In the genomic region with DNA sequence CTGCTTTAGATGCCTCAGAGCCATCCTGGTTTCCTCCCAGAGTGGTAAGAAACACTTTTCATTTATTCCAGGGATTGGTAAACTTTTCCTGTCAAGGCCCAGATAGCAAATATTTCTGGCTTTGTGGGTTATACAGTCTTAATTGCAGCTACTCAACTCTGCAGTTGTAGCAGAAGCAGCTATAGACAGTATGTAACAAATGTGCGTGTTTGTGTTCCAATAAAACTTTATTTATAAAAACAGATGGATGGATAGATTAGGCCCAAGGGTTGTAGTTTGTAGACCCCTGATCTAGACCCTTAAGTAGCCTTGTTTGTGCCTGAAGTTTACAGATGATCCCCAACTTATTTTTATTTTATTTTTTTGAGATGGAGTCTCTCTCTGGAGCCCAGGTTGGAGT, we compare ENCODE assay signal across 1 cellular context.
TF ChIP-seq lines count a peak whose summit lies in the region.

No MANE protein-coding gene starts in this region.

TF ChIP-seq in K562, 482 proteins besides CTCF, POLR2A, EP300 and RAD21 (continued from another document):
- TF ChIP-seq, protein P1, sequence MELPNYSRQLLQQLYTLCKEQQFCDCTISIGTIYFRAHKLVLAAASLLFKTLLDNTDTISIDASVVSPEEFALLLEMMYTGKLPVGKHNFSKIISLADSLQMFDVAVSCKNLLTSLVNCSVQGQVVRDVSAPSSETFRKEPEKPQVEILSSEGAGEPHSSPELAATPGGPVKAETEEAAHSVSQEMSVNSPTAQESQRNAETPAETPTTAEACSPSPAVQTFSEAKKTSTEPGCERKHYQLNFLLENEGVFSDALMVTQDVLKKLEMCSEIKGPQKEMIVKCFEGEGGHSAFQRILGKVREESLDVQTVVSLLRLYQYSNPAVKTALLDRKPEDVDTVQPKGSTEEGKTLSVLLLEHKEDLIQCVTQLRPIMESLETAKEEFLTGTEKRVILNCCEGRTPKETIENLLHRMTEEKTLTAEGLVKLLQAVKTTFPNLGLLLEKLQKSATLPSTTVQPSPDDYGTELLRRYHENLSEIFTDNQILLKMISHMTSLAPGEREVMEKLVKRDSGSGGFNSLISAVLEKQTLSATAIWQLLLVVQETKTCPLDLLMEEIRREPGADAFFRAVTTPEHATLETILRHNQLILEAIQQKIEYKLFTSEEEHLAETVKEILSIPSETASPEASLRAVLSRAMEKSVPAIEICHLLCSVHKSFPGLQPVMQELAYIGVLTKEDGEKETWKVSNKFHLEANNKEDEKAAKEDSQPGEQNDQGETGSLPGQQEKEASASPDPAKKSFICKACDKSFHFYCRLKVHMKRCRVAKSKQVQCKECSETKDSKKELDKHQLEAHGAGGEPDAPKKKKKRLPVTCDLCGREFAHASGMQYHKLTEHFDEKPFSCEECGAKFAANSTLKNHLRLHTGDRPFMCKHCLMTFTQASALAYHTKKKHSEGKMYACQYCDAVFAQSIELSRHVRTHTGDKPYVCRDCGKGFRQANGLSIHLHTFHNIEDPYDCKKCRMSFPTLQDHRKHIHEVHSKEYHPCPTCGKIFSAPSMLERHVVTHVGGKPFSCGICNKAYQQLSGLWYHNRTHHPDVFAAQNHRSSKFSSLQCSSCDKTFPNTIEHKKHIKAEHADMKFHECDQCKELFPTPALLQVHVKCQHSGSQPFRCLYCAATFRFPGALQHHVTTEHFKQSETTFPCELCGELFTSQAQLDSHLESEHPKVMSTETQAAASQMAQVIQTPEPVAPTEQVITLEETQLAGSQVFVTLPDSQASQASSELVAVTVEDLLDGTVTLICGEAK (IDR thresholded peaks at IDR 0.05): peak; percentile 94
- TF ChIP-seq, protein P1 (CRISPR knock-in tag; IDR thresholded peaks at IDR 0.05): peak; percentile 94
TF ChIP-seq in K562: peak in this region for 1.
